In the genomic region with DNA sequence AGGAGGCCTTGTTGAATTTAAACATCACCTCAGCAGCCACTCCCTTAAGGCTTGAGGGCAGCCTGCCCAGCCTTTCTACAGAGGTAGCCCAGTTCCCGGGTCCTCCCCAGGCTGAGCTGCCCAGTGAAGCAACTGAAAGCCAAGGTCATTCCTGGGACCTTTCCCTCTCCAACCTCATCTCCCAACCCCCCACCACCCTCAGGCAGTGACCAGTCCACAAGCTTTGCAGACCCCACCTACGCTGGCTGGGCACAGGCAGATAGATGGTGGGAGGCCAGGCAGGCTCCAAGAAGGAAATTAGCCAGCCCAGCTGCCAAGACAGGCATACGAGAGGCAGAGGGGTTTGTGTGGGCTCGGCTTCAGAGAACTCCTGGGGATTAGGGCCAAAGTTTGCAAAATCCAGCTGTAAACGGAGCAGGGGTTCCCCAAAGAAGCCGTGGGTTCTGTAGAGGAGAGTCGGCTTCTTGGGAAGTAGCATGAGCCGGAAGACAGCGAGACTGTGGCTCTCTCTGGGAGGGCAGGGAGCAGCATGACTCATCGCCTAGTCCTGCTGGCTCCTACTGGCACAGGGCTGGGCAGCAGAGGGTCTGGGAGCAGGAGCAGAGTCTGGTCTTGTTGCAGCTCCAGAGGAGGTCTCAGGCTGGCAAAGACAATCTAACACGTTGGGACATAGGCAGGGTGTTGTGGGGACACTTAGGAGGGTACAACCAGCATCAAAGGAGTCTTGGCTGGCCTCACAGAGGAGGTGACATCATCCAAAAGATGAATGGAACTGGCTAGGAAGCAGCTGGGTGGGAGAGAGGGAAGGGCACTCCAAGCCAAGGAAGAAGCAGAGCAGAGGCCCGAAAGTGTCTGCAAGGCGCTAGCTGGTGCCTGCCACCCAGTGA, we compare ENCODE assay signal across 1 cellular context.
TF ChIP-seq lines count a peak whose summit lies in the region.

No MANE protein-coding gene starts in this region.

TF ChIP-seq in HepG2, 621 proteins besides CTCF, POLR2A, EP300 and RAD21 (continues in another document):
- TF ChIP-seq, protein P1, sequence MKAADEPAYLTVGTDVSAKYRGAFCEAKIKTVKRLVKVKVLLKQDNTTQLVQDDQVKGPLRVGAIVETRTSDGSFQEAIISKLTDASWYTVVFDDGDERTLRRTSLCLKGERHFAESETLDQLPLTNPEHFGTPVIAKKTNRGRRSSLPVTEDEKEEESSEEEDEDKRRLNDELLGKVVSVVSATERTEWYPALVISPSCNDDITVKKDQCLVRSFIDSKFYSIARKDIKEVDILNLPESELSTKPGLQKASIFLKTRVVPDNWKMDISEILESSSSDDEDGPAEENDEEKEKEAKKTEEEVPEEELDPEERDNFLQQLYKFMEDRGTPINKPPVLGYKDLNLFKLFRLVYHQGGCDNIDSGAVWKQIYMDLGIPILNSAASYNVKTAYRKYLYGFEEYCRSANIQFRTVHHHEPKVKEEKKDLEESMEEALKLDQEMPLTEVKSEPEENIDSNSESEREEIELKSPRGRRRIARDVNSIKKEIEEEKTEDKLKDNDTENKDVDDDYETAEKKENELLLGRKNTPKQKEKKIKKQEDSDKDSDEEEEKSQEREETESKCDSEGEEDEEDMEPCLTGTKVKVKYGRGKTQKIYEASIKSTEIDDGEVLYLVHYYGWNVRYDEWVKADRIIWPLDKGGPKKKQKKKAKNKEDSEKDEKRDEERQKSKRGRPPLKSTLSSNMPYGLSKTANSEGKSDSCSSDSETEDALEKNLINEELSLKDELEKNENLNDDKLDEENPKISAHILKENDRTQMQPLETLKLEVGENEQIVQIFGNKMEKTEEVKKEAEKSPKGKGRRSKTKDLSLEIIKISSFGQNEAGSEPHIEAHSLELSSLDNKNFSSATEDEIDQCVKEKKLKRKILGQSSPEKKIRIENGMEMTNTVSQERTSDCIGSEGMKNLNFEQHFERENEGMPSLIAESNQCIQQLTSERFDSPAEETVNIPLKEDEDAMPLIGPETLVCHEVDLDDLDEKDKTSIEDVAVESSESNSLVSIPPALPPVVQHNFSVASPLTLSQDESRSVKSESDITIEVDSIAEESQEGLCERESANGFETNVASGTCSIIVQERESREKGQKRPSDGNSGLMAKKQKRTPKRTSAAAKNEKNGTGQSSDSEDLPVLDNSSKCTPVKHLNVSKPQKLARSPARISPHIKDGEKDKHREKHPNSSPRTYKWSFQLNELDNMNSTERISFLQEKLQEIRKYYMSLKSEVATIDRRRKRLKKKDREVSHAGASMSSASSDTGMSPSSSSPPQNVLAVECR (CRISPR knock-in tag; IDR thresholded peaks at IDR 0.05; ENCODE audit: borderline replicate concordance) = 0 out of 2 replicates have a peak, but pooled peaks have one; percentile 28
- TF ChIP-seq, protein P2, sequence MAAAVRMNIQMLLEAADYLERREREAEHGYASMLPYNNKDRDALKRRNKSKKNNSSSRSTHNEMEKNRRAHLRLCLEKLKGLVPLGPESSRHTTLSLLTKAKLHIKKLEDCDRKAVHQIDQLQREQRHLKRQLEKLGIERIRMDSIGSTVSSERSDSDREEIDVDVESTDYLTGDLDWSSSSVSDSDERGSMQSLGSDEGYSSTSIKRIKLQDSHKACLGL (CRISPR knock-in tag; IDR thresholded peaks at IDR 0.05) = no peak
- TF ChIP-seq, protein P3, sequence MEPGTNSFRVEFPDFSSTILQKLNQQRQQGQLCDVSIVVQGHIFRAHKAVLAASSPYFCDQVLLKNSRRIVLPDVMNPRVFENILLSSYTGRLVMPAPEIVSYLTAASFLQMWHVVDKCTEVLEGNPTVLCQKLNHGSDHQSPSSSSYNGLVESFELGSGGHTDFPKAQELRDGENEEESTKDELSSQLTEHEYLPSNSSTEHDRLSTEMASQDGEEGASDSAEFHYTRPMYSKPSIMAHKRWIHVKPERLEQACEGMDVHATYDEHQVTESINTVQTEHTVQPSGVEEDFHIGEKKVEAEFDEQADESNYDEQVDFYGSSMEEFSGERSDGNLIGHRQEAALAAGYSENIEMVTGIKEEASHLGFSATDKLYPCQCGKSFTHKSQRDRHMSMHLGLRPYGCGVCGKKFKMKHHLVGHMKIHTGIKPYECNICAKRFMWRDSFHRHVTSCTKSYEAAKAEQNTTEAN (CRISPR knock-in tag; conservative IDR thresholded peaks at IDR 0.05) = no peak
- TF ChIP-seq, protein P4, sequence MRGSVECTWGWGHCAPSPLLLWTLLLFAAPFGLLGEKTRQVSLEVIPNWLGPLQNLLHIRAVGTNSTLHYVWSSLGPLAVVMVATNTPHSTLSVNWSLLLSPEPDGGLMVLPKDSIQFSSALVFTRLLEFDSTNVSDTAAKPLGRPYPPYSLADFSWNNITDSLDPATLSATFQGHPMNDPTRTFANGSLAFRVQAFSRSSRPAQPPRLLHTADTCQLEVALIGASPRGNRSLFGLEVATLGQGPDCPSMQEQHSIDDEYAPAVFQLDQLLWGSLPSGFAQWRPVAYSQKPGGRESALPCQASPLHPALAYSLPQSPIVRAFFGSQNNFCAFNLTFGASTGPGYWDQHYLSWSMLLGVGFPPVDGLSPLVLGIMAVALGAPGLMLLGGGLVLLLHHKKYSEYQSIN (CRISPR knock-in tag; IDR thresholded peaks at IDR 0.05; ENCODE audit: borderline replicate concordance) = no peak
- TF ChIP-seq, protein P5, sequence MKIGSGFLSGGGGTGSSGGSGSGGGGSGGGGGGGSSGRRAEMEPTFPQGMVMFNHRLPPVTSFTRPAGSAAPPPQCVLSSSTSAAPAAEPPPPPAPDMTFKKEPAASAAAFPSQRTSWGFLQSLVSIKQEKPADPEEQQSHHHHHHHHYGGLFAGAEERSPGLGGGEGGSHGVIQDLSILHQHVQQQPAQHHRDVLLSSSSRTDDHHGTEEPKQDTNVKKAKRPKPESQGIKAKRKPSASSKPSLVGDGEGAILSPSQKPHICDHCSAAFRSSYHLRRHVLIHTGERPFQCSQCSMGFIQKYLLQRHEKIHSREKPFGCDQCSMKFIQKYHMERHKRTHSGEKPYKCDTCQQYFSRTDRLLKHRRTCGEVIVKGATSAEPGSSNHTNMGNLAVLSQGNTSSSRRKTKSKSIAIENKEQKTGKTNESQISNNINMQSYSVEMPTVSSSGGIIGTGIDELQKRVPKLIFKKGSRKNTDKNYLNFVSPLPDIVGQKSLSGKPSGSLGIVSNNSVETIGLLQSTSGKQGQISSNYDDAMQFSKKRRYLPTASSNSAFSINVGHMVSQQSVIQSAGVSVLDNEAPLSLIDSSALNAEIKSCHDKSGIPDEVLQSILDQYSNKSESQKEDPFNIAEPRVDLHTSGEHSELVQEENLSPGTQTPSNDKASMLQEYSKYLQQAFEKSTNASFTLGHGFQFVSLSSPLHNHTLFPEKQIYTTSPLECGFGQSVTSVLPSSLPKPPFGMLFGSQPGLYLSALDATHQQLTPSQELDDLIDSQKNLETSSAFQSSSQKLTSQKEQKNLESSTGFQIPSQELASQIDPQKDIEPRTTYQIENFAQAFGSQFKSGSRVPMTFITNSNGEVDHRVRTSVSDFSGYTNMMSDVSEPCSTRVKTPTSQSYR (CRISPR knock-in tag; IDR thresholded peaks at IDR 0.05; ENCODE audit: borderline replicate concordance) = peak; percentile 47; the same call in 1 of the 2 replicates
- TF ChIP-seq HNRNPL (IDR thresholded peaks at IDR 0.05; ENCODE audit: low read depth, low read length) (peak; percentile 61; the same call in 1 of the 2 replicates), ZNF292 (CRISPR knock-in tag; IDR thresholded peaks at IDR 0.05; ENCODE audit: borderline replicate concordance, low read depth) (peak; percentile 68; the same call in 1 of the 2 replicates), ZNF572 (CRISPR knock-in tag; IDR thresholded peaks at IDR 0.05) (no peak), DPF2 (CRISPR knock-in tag; IDR thresholded peaks at IDR 0.05; ENCODE audit: borderline replicate concordance, low read depth) (0 out of 2 replicates have a peak, but pooled peaks have one; percentile 21), XRCC5 (optimal IDR thresholded peaks at IDR 0.05; ENCODE audit: low read length) (peak; percentile 25), MBNL3 (CRISPR knock-in tag; conservative IDR thresholded peaks at IDR 0.05) (no peak), ZNF883 (CRISPR knock-in tag; IDR thresholded peaks at IDR 0.05; ENCODE audit: not compliant biosample characterization) (peak; percentile 31), FOSL2 (CRISPR knock-in tag; IDR thresholded peaks at IDR 0.05) (peak; percentile 98), TGIF2 (CRISPR knock-in tag; IDR thresholded peaks at IDR 0.05) (no peak), ZNF382 (CRISPR knock-in tag; IDR thresholded peaks at IDR 0.05; ENCODE audit: borderline replicate concordance) (no peak), ETV5 (CRISPR knock-in tag; IDR thresholded peaks at IDR 0.05; ENCODE audit: borderline replicate concordance) (peak; percentile 94), ZSCAN9 (CRISPR knock-in tag; IDR thresholded peaks at IDR 0.05; ENCODE audit: borderline replicate concordance) (no peak), ZNF780A (CRISPR knock-in tag; IDR thresholded peaks at IDR 0.05) (no peak), SOX6 (IDR thresholded peaks at IDR 0.05) (no peak), SOX6 (CRISPR knock-in tag; IDR thresholded peaks at IDR 0.05) (0 out of 2 replicates have a peak, but pooled peaks have one; percentile 21), JUN (CRISPR knock-in tag; IDR thresholded peaks at IDR 0.05) (peak; percentile 80; the same call in 1 of the 2 replicates), ZNF501 (CRISPR knock-in tag; IDR thresholded peaks at IDR 0.05) (0 out of 2 replicates have a peak, but pooled peaks have one; percentile 6)
- TF ChIP-seq, protein P6, sequence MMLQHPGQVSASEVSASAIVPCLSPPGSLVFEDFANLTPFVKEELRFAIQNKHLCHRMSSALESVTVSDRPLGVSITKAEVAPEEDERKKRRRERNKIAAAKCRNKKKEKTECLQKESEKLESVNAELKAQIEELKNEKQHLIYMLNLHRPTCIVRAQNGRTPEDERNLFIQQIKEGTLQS (CRISPR knock-in tag; IDR thresholded peaks at IDR 0.05) = peak; percentile 95
- TF ChIP-seq, protein P7, sequence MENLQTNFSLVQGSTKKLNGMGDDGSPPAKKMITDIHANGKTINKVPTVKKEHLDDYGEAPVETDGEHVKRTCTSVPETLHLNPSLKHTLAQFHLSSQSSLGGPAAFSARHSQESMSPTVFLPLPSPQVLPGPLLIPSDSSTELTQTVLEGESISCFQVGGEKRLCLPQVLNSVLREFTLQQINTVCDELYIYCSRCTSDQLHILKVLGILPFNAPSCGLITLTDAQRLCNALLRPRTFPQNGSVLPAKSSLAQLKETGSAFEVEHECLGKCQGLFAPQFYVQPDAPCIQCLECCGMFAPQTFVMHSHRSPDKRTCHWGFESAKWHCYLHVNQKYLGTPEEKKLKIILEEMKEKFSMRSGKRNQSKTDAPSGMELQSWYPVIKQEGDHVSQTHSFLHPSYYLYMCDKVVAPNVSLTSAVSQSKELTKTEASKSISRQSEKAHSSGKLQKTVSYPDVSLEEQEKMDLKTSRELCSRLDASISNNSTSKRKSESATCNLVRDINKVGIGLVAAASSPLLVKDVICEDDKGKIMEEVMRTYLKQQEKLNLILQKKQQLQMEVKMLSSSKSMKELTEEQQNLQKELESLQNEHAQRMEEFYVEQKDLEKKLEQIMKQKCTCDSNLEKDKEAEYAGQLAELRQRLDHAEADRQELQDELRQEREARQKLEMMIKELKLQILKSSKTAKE (CRISPR knock-in tag; IDR thresholded peaks at IDR 0.05; ENCODE audit: borderline replicate concordance) = peak; percentile 58
- TF ChIP-seq, protein P8, sequence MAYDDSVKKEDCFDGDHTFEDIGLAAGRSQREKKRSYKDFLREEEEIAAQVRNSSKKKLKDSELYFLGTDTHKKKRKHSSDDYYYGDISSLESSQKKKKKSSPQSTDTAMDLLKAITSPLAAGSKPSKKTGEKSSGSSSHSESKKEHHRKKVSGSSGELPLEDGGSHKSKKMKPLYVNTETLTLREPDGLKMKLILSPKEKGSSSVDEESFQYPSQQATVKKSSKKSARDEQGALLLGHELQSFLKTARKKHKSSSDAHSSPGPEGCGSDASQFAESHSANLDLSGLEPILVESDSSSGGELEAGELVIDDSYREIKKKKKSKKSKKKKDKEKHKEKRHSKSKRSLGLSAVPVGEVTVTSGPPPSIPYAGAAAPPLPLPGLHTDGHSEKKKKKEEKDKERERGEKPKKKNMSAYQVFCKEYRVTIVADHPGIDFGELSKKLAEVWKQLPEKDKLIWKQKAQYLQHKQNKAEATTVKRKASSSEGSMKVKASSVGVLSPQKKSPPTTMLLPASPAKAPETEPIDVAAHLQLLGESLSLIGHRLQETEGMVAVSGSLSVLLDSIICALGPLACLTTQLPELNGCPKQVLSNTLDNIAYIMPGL (CRISPR knock-in tag; IDR thresholded peaks at IDR 0.05; ENCODE audit: borderline replicate concordance in 1 of 2, low read depth in 1 of 2) = 0 out of 4 replicates have a peak, but pooled peaks of 1 of the 2 experiments have one; percentile 42
- TF ChIP-seq, protein P9, sequence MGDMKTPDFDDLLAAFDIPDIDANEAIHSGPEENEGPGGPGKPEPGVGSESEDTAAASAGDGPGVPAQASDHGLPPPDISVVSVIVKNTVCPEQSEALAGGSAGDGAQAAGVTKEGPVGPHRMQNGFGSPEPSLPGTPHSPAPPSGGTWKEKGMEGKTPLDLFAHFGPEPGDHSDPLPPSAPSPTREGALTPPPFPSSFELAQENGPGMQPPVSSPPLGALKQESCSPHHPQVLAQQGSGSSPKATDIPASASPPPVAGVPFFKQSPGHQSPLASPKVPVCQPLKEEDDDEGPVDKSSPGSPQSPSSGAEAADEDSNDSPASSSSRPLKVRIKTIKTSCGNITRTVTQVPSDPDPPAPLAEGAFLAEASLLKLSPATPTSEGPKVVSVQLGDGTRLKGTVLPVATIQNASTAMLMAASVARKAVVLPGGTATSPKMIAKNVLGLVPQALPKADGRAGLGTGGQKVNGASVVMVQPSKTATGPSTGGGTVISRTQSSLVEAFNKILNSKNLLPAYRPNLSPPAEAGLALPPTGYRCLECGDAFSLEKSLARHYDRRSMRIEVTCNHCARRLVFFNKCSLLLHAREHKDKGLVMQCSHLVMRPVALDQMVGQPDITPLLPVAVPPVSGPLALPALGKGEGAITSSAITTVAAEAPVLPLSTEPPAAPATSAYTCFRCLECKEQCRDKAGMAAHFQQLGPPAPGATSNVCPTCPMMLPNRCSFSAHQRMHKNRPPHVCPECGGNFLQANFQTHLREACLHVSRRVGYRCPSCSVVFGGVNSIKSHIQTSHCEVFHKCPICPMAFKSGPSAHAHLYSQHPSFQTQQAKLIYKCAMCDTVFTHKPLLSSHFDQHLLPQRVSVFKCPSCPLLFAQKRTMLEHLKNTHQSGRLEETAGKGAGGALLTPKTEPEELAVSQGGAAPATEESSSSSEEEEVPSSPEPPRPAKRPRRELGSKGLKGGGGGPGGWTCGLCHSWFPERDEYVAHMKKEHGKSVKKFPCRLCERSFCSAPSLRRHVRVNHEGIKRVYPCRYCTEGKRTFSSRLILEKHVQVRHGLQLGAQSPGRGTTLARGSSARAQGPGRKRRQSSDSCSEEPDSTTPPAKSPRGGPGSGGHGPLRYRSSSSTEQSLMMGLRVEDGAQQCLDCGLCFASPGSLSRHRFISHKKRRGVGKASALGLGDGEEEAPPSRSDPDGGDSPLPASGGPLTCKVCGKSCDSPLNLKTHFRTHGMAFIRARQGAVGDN (CRISPR knock-in tag; IDR thresholded peaks at IDR 0.05) = peak; percentile 72
- TF ChIP-seq, protein P10, sequence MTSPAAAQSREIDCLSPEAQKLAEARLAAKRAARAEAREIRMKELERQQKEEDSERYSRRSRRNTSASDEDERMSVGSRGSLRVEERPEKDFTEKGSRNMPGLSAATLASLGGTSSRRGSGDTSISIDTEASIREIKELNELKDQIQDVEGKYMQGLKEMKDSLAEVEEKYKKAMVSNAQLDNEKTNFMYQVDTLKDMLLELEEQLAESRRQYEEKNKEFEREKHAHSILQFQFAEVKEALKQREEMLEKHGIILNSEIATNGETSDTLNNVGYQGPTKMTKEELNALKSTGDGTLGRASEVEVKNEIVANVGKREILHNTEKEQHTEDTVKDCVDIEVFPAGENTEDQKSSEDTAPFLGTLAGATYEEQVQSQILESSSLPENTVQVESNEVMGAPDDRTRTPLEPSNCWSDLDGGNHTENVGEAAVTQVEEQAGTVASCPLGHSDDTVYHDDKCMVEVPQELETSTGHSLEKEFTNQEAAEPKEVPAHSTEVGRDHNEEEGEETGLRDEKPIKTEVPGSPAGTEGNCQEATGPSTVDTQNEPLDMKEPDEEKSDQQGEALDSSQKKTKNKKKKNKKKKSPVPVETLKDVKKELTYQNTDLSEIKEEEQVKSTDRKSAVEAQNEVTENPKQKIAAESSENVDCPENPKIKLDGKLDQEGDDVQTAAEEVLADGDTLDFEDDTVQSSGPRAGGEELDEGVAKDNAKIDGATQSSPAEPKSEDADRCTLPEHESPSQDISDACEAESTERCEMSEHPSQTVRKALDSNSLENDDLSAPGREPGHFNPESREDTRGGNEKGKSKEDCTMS (CRISPR knock-in tag; conservative IDR thresholded peaks at IDR 0.05) = no peak
